7 cellular contexts compared by ENCODE assay signal in the genomic region with DNA sequence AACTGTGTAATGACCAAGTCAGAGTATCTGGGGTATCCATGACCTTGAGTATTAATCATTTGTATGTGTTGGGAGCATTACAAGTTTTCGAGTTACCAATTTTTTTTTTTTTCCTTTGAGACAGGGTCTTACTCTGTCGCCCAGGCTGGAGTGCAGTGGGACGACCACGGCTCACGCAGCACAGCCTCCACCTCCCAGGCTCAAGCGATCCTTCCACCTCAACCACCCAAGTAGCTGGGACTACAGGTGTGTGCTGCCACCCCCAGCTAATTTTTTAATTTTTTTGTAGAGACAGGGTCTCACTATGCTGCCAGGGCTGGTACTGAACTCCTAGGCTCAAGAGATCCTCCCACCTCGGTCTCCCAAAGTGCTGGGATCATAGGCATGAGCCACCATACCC. TPM values are rescaled to one million over a fixed set of nuclear protein-coding genes. Genes with fewer than 3 reads are reported as not detected.
A peak's percentile ranks its signal among the peaks of the same experiment; 100 is the strongest.
DNase-seq lines count a peak whose midpoint lies in the region; TF ChIP-seq lines count a peak whose summit lies in the region.

No MANE protein-coding gene starts in this region.

- H3K27ac ChIP-seq in MM.1S (ENCODE audit: low read length) (peak overlapping the region; percentile 82), stomach (peak overlapping the region; percentile 39 to 88 (median 85))

- no peak for TF ChIP-seq CTCF in MM.1S (IDR thresholded peaks at IDR 0.05; ENCODE audit: low read length)
- no peak for TF ChIP-seq CTCF in stomach (IDR thresholded peaks at IDR 0.05)

- H3K36me3 Mint-ChIP-seq in activated T-helper 2 cell treated with anti-CD3 and anti-CD28 coated beads, Interferon-gamma antibody, Interleukin-2, Interleukin-4, amounts not matched to agents 10 μg/mL and 5 μg/mL and 100 μg/mL, durations not matched to agents 14 hours and 24 hours and 36 hours (ENCODE audit: low read depth), result peaks cover 65% of the 10 kb centered on the region
- H3K36me3 Mint-ChIP-seq in immature natural killer cell, result peaks cover 0 to 23% (median 0%) of the 10 kb centered on the region in 3 donors

- H3K4me3 ChIP-seq in MM.1S (ENCODE audit: low read length) (no peak overlapping the region), stomach (no peak overlapping the region)

- no peak for TF ChIP-seq EP300 in stomach (IDR thresholded peaks at IDR 0.05)

- H3F3A ChIP-seq in MM.1S (ENCODE audit: insufficient read depth, low read length), result peaks cover 22% of the 10 kb centered on the region

- H3K36me3 ChIP-seq in MM.1S (replicated peaks; ENCODE audit: insufficient read depth, low read length) (no peaks in the 10 kb centered on the region), stomach (peaks cover 6 to 26% (median 18%) of the 10 kb centered on the region in 4 donors)

- H3K27me3 ChIP-seq in MM.1S (replicated peaks; ENCODE audit: insufficient read depth, low read length), result no peaks in the 10 kb centered on the region
- H3K27me3 ChIP-seq in stomach, result no peaks in the 10 kb centered on the region

- no peak overlapping the region for H2AFZ ChIP-seq in MM.1S (ENCODE audit: low read length)

- no peaks in the 10 kb centered on the region for H3K9me3 Mint-ChIP-seq in activated T-helper 2 cell treated with anti-CD3 and anti-CD28 coated beads, Interferon-gamma antibody, Interleukin-2, Interleukin-4, amounts not matched to agents 10 μg/mL and 5 μg/mL and 100 μg/mL, durations not matched to agents 14 hours and 24 hours and 36 hours
- H3K9me3 Mint-ChIP-seq in immature natural killer cell, result no peaks in the 10 kb centered on the region

- H4K20me1 ChIP-seq in MM.1S (ENCODE audit: insufficient read depth, low read length), result no peaks in the 10 kb centered on the region

- WGBS in stomach, 5 donors, result 90 to 95% (median 93%) methylated on average over 7 of the region's 7 CpGs

- H3K27ac Mint-ChIP-seq in activated T-helper 2 cell treated with anti-CD3 and anti-CD28 coated beads, Interferon-gamma antibody, Interleukin-2, Interleukin-4, amounts not matched to agents 10 μg/mL and 5 μg/mL and 100 μg/mL, durations not matched to agents 14 hours and 24 hours and 36 hours, result peak overlapping the region; percentile 97
- peak overlapping the region; percentile 92 to 98 (median 96) for H3K27ac Mint-ChIP-seq in immature natural killer cell

- intact Hi-C loops in activated T-helper 2 cell treated with anti-CD3 and anti-CD28 coated beads, Interferon-gamma antibody, Interleukin-2, Interleukin-4, amounts not matched to agents 10 μg/mL and 5 μg/mL and 100 μg/mL, durations not matched to agents 14 hours and 24 hours and 36 hours (cut with micrococcal nuclease), result loop anchor here (1.0 kb wide), 1 partner anchor 19 kb away; no protein-coding TSS in a partner anchor
- intact Hi-C loops in stomach (cut with DNase I; ENCODE audit: low total_unique reads), result no loop called here

- H3K4me2 ChIP-seq in MM.1S (ENCODE audit: low read depth, low read length), result peak overlapping the region; percentile 58; the same call in 1 of the 2 replicates

- H3K4me1 ChIP-seq in MM.1S (ENCODE audit: low read length) (peaks cover 35% of the 10 kb centered on the region), stomach (peaks cover 49 to 93% (median 57%) of the 10 kb centered on the region in 4 donors)

- no peaks in the 10 kb centered on the region for H3K9me3 ChIP-seq in MM.1S (replicated peaks; ENCODE audit: insufficient read depth, low read length)
- H3K9me3 ChIP-seq in stomach, result no peaks in the 10 kb centered on the region

- H3K9ac ChIP-seq in MM.1S (ENCODE audit: low read length), result peak overlapping the region; percentile 55; the same call in 1 of the 2 replicates

- no peak for TF ChIP-seq POLR2A in stomach (IDR thresholded peaks at IDR 0.05)

- H3K79me2 ChIP-seq in MM.1S (ENCODE audit: low read length), result peaks cover 82% of the 10 kb centered on the region

- peaks cover 66% of the 10 kb centered on the region for H3K4me1 Mint-ChIP-seq in activated T-helper 2 cell treated with anti-CD3 and anti-CD28 coated beads, Interferon-gamma antibody, Interleukin-2, Interleukin-4, amounts not matched to agents 10 μg/mL and 5 μg/mL and 100 μg/mL, durations not matched to agents 14 hours and 24 hours and 36 hours (ENCODE audit: low read depth)
- H3K4me1 Mint-ChIP-seq in immature natural killer cell, result peaks cover 74 to 88% of the 10 kb centered on the region in 2 donors

- H3K4me3 Mint-ChIP-seq in activated T-helper 2 cell treated with anti-CD3 and anti-CD28 coated beads, Interferon-gamma antibody, Interleukin-2, Interleukin-4, amounts not matched to agents 10 μg/mL and 5 μg/mL and 100 μg/mL, durations not matched to agents 14 hours and 24 hours and 36 hours (ENCODE audit: low read depth), result no peak overlapping the region
- H3K4me3 Mint-ChIP-seq in immature natural killer cell, result peak overlapping the region in 4 of 5 donors; percentile 20 to 84 (median 78)

- no peaks in the 10 kb centered on the region for H3K27me3 Mint-ChIP-seq in activated T-helper 2 cell treated with anti-CD3 and anti-CD28 coated beads, Interferon-gamma antibody, Interleukin-2, Interleukin-4, amounts not matched to agents 10 μg/mL and 5 μg/mL and 100 μg/mL, durations not matched to agents 14 hours and 24 hours and 36 hours (ENCODE audit: low read depth)
- peaks cover 3 to 11% (median 11%) of the 10 kb centered on the region in 3 donors for H3K27me3 Mint-ChIP-seq in immature natural killer cell (ENCODE audit: low read depth in 3 of 3)

- no peaks in the 10 kb centered on the region for H3K9me2 ChIP-seq in MM.1S (replicated peaks; ENCODE audit: insufficient read depth, low read length)

- DNase-seq in MM.1S (no peak), immature natural killer cell (no peak), stomach (no peak), H4 (ENCODE audit: low spot score) (no peak), NCI-H187 treated with DMSO at 0.1 percent for 48 hours (lab: John Stamatoyannopoulos, UW) (no peak), T1000 (lab: John Stamatoyannopoulos, UW) (no peak)
- DNase-seq in activated T-helper 2 cell treated with anti-CD3 and anti-CD28 coated beads, Interferon-gamma antibody, Interleukin-2, Interleukin-4, amounts not matched to agents 10 μg/mL and 5 μg/mL and 100 μg/mL, durations not matched to agents 14 hours and 24 hours and 36 hours (ENCODE audit: low spot score), result no peak

RNA-seq across cellular contexts. Expression of gene SSH1, which starts 19.7 kb away (rescaled TPM):
- 39.8 and 48.1 TPM in 2 replicates for total RNA-seq in activated T-helper 2 cell treated with anti-CD3 and anti-CD28 coated beads, Interferon-gamma antibody, Interleukin-2, Interleukin-4, amounts not matched to agents 10 μg/mL and 5 μg/mL and 100 μg/mL, durations not matched to agents 14 hours and 24 hours and 36 hours
- polyA plus RNA-seq in immature natural killer cell, result 10 to 100 TPM in 2 of 3 donors, under 1 TPM in 1; 0.66 to 34.9 (median 11.9) TPM
- 100 to 1,000 TPM in 1 of 5 donors, 10 to 100 TPM in 4; 10.1 to 172 (median 22.9) TPM for total RNA-seq in stomach
- 1 to 10 TPM; 2.3 to 6.0 (median 3.2) TPM for polyA plus RNA-seq in stomach
- total RNA-seq in H4 (2014; rRNA removed; shearing (Covaris generic)), result 6.8 and 7.9 TPM in 2 replicates

RNA-seq across cellular contexts. Expression of gene DAO, which starts 42.2 kb away (rescaled TPM):
- not detected in 2 replicates for total RNA-seq in activated T-helper 2 cell treated with anti-CD3 and anti-CD28 coated beads, Interferon-gamma antibody, Interleukin-2, Interleukin-4, amounts not matched to agents 10 μg/mL and 5 μg/mL and 100 μg/mL, durations not matched to agents 14 hours and 24 hours and 36 hours
- not detected for polyA plus RNA-seq in immature natural killer cell
- not detected for total RNA-seq in stomach
- polyA plus RNA-seq in stomach, result not detected
- not detected in 2 replicates for total RNA-seq in H4 (2014; rRNA removed; shearing (Covaris generic))
